12 cellular contexts compared by ENCODE assay signal in the genomic region with DNA sequence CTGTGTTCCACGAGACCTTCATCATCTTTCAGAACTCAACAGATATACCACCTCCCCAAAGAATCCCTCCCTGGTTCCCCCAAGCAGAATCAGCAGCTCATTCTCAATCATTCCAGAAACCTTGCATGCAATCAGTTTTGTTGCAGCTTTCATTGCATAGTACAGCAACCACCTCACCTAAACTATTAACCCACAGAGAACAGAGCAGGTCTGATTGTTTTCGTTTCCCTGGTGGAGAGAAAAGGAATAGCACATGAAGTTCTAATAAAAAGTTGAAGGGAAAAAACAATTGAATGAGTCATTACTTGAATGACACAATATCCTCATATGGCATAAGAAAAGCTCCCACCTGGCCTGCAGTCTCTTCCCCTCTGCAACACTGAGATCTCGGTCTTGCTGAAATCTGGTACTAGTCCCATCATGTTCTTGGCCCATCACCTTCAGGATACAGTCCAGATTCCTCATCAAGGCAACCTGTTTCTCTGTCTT.
A peak's percentile ranks its signal among the peaks of the same experiment; 100 is the strongest.
DNase-seq lines count a peak whose midpoint lies in the region; ATAC-seq, FAIRE-seq and TF ChIP-seq lines count a peak whose summit lies in the region.
"Had no signal": no experiment of that assay in that cellular context is flagged by ENCODE, and none has a peak within 500 bp of the region (broad histone marks: within the 10 kb centered on the region; RNA-seq: fewer than 3 reads in every experiment).

No MANE protein-coding gene starts in this region.

- POLR2A ChIA-PET in CD8-positive, alpha-beta T cell (lab: Charles Lee) = no interaction called here

- no peak for FAIRE-seq in pancreas (lab: Jason Lieb, UNC)
- FAIRE-seq: GM18507 had no signal

- no peaks in the 10 kb centered on the region for H3K9me3 ChIP-seq in CD8-positive, alpha-beta T cell (ENCODE audit: low read length)
- peaks cover 0 to 17% of the 10 kb centered on the region in 2 donors for H3K9me3 ChIP-seq in left lung
- no peaks in the 10 kb centered on the region for H3K9me3 ChIP-seq in pancreas

- TF ChIP-seq CTCF in CD8-positive, alpha-beta T cell (IDR thresholded peaks at IDR 0.05) = peak; percentile 27
- peak; percentile 27 to 38 for TF ChIP-seq CTCF in left lung (IDR thresholded peaks at IDR 0.05)
- peak in 1 of 4 donors; percentile 9 for TF ChIP-seq CTCF in pancreas (IDR thresholded peaks at IDR 0.05)

- 62 to 77% methylated on average over 3 of the region's 3 CpGs for WGBS in pancreas, 2 donors

- no peaks in the 10 kb centered on the region for H3K27me3 Mint-ChIP-seq in CD8-positive, alpha-beta T cell (ENCODE audit: low read depth)
- no peaks in the 10 kb centered on the region for H3K27me3 Mint-ChIP-seq in activated naive CD8-positive, alpha-beta T cell treated with anti-CD3 and anti-CD28 coated beads, Interleukin-2, amount 50 U/mL, for 24 hours
- peaks cover 20 to 39% of the 10 kb centered on the region in 2 donors for H3K27me3 Mint-ChIP-seq in natural killer cell treated with Interleukin-12 subunit alpha and Interleukin-12 subunit beta and Interleukin-15 and Interleukin-18, amount 100 ng/mL, for 72 hours

- no peak overlapping the region for H3K27ac ChIP-seq in CD8-positive, alpha-beta T cell (ENCODE audit: low read depth, low read length)
- H3K27ac ChIP-seq in left lung (no peak overlapping the region), pancreas (no peak overlapping the region)

- H3K27ac Mint-ChIP-seq in CD8-positive, alpha-beta T cell = no peak overlapping the region
- no peak overlapping the region for H3K27ac Mint-ChIP-seq in activated naive CD8-positive, alpha-beta T cell treated with anti-CD3 and anti-CD28 coated beads, Interleukin-2, amount 50 U/mL, for 24 hours
- no peak overlapping the region for H3K27ac Mint-ChIP-seq in natural killer cell treated with Interleukin-12 subunit alpha and Interleukin-12 subunit beta and Interleukin-15 and Interleukin-18, amount 100 ng/mL, for 72 hours
- H3K27ac Mint-ChIP-seq: stimulated activated effector memory CD8-positive, alpha-beta T cell treated with anti-CD3 and anti-CD28 coated beads, Interleukin-12 subunit alpha, Interleukin-12 subunit beta, amount 100 ng/mL, for 72 hours had no signal

- H3K4me1 Mint-ChIP-seq in CD8-positive, alpha-beta T cell (ENCODE audit: low read depth) = peaks cover 5% of the 10 kb centered on the region
- peaks cover 10% of the 10 kb centered on the region for H3K4me1 Mint-ChIP-seq in activated naive CD8-positive, alpha-beta T cell treated with anti-CD3 and anti-CD28 coated beads, Interleukin-2, amount 50 U/mL, for 24 hours
- no peaks in the 10 kb centered on the region for H3K4me1 Mint-ChIP-seq in natural killer cell treated with Interleukin-12 subunit alpha and Interleukin-12 subunit beta and Interleukin-15 and Interleukin-18, amount 100 ng/mL, for 72 hours (ENCODE audit: low read depth in 2 of 2)
- H3K4me1 Mint-ChIP-seq: stimulated activated effector memory CD8-positive, alpha-beta T cell treated with anti-CD3 and anti-CD28 coated beads, Interleukin-12 subunit alpha, Interleukin-12 subunit beta, amount 100 ng/mL, for 72 hours had no signal

- intact Hi-C loops in CD8-positive, alpha-beta T cell (cut with DNase I, micrococcal nuclease) = no loop called here
- intact Hi-C loops in left lung (cut with DNase I) = no loop called here
- intact Hi-C loops in pancreas (cut with DNase I) = no loop called here
- intact Hi-C loops in Right ventricle myocardium inferior (cut with DNase I) = no loop called here

- peak; percentile 44 for ATAC-seq in CD8-positive, alpha-beta T cell
- peak; percentile 36 for ATAC-seq in activated naive CD8-positive, alpha-beta T cell treated with anti-CD3 and anti-CD28 coated beads, Interleukin-2, amount 50 U/mL, for 24 hours
- no peak for ATAC-seq in left lung
- ATAC-seq in pancreas = no peak
- no peak for ATAC-seq in Right ventricle myocardium inferior
- no peak for ATAC-seq in natural killer cell treated with Interleukin-12 subunit alpha and Interleukin-12 subunit beta and Interleukin-15 and Interleukin-18, amount 100 ng/mL, for 72 hours
- ATAC-seq: naive thymus-derived CD8-positive, alpha-beta T cell; stimulated activated effector memory CD8-positive, alpha-beta T cell treated with anti-CD3 and anti-CD28 coated beads, Interleukin-12 subunit alpha, Interleukin-12 subunit beta, amount 100 ng/mL, for 72 hours had no signal

- no peak for DNase-seq in CD8-positive, alpha-beta T cell
- DNase-seq in HT1080 (ENCODE audit: low read depth) = peak; percentile 84
- DNase-seq in activated naive CD8-positive, alpha-beta T cell treated with anti-CD3 and anti-CD28 coated beads, Interleukin-2, amount 50 U/mL, for 24 hours = no peak
- DNase-seq in left lung = no peak
- DNase-seq in DMS114 treated with DMSO at 0.1 percent for 48 hours (lab: John Stamatoyannopoulos, UW; ENCODE audit: unreplicated experiment) = no peak
- no peak for DNase-seq in pancreas
- DNase-seq in Right ventricle myocardium inferior (ENCODE audit: missing footprints) = no peak
- DNase-seq in natural killer cell treated with Interleukin-12 subunit alpha and Interleukin-12 subunit beta and Interleukin-15 and Interleukin-18, amount 100 ng/mL, for 72 hours (ENCODE audit: low spot score) = no peak
- DNase-seq: cerebellar nuclear complex; naive thymus-derived CD8-positive, alpha-beta T cell had no signal

- peaks cover 18% of the 10 kb centered on the region for H3K9me3 Mint-ChIP-seq in CD8-positive, alpha-beta T cell
- H3K9me3 Mint-ChIP-seq in activated naive CD8-positive, alpha-beta T cell treated with anti-CD3 and anti-CD28 coated beads, Interleukin-2, amount 50 U/mL, for 24 hours = peaks cover 31% of the 10 kb centered on the region
- peaks cover 9% of the 10 kb centered on the region for H3K9me3 Mint-ChIP-seq in natural killer cell treated with Interleukin-12 subunit alpha and Interleukin-12 subunit beta and Interleukin-15 and Interleukin-18, amount 100 ng/mL, for 72 hours

- CTCF ChIA-PET in CD8-positive, alpha-beta T cell (lab: Charles Lee) = interaction anchor here (1.0 to 1.8 kb wide), 3 partner anchors 10 to 26 kb away, joined by 3 to 5 read pairs (median 3); no protein-coding TSS in a partner anchor

- no peaks in the 10 kb centered on the region for H3K4me1 ChIP-seq in CD8-positive, alpha-beta T cell (ENCODE audit: insufficient read depth, low read length)
- H3K4me1 ChIP-seq in left lung (no peaks in the 10 kb centered on the region), pancreas (no peaks in the 10 kb centered on the region)

- H3K4me3 ChIP-seq in CD8-positive, alpha-beta T cell (ENCODE audit: low read depth, low read length) = no peak overlapping the region
- no peak overlapping the region for H3K4me3 ChIP-seq in left lung
- H3K4me3 ChIP-seq in pancreas = no peak overlapping the region

- no peaks in the 10 kb centered on the region for H3K36me3 ChIP-seq in CD8-positive, alpha-beta T cell (ENCODE audit: insufficient read depth, low read length)
- H3K36me3 ChIP-seq in left lung (no peaks in the 10 kb centered on the region), pancreas (no peaks in the 10 kb centered on the region)

- no peaks in the 10 kb centered on the region for H3K27me3 ChIP-seq in CD8-positive, alpha-beta T cell (ENCODE audit: insufficient read depth, low read length)
- H3K27me3 ChIP-seq in left lung (no peaks in the 10 kb centered on the region), pancreas (no peaks in the 10 kb centered on the region)

- H3K36me3 Mint-ChIP-seq in CD8-positive, alpha-beta T cell = peaks cover 2% of the 10 kb centered on the region
- peaks cover 1% of the 10 kb centered on the region for H3K36me3 Mint-ChIP-seq in activated naive CD8-positive, alpha-beta T cell treated with anti-CD3 and anti-CD28 coated beads, Interleukin-2, amount 50 U/mL, for 24 hours (ENCODE audit: low read depth)
- no peaks in the 10 kb centered on the region for H3K36me3 Mint-ChIP-seq in natural killer cell treated with Interleukin-12 subunit alpha and Interleukin-12 subunit beta and Interleukin-15 and Interleukin-18, amount 100 ng/mL, for 72 hours
- H3K36me3 Mint-ChIP-seq: stimulated activated effector memory CD8-positive, alpha-beta T cell treated with anti-CD3 and anti-CD28 coated beads, Interleukin-12 subunit alpha, Interleukin-12 subunit beta, amount 100 ng/mL, for 72 hours had no signal

- H3K4me3 Mint-ChIP-seq in CD8-positive, alpha-beta T cell = no peak overlapping the region
- no peak overlapping the region for H3K4me3 Mint-ChIP-seq in activated naive CD8-positive, alpha-beta T cell treated with anti-CD3 and anti-CD28 coated beads, Interleukin-2, amount 50 U/mL, for 24 hours
- no peak overlapping the region for H3K4me3 Mint-ChIP-seq in natural killer cell treated with Interleukin-12 subunit alpha and Interleukin-12 subunit beta and Interleukin-15 and Interleukin-18, amount 100 ng/mL, for 72 hours
- H3K4me3 Mint-ChIP-seq: naive thymus-derived CD8-positive, alpha-beta T cell; stimulated activated effector memory CD8-positive, alpha-beta T cell treated with anti-CD3 and anti-CD28 coated beads, Interleukin-12 subunit alpha, Interleukin-12 subunit beta, amount 100 ng/mL, for 72 hours had no signal

Comparison
In these comparisons a context has a peak if more than half of its experiments do, and no peak if none do; other contexts are left out.
1. ATAC-seq: peak in CD8-positive, alpha-beta T cell (single experiment) and activated naive CD8-positive, alpha-beta T cell treated with anti-CD3 and anti-CD28 coated beads, Interleukin-2, amount 50 U/mL, for 24 hours (single experiment); none in left lung (single experiment), pancreas (0 of 4), Right ventricle myocardium inferior (single experiment) and natural killer cell treated with Interleukin-12 subunit alpha and Interleukin-12 subunit beta and Interleukin-15 and Interleukin-18, amount 100 ng/mL, for 72 hours (0 of 2).